In the genomic region with DNA sequence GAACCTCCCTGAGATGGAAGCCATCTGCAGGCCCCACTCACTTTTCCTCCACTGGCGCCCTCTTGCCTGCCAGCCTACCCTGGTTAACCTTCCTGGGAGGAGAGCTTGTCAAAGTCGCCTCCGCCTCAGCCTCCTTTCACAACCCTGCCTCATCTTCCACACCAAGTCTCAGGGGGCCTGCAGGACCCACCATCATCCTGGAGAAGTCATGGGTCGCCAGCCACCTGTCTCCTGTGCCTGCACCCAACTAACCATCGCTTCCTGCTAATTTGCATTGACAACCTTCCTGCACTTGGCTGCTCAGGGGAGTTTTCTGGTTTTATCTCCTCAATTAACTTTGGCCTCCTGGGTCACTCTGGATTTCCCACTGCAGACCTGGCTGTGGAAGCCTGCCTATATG, we compare ENCODE assay signal across 17 cellular contexts. TPM values are rescaled to one million over a fixed set of nuclear protein-coding genes. Genes with fewer than 3 reads are reported as not detected.
DNase-seq lines count a peak whose midpoint lies in the region; ATAC-seq, FAIRE-seq and TF ChIP-seq lines count a peak whose summit lies in the region.
"Had no signal": no experiment of that assay in that cellular context is flagged by ENCODE, and none has a peak within 500 bp of the region (broad histone marks: within the 10 kb centered on the region; RNA-seq: fewer than 3 reads in every experiment).

No MANE protein-coding gene starts in this region.

- 52 to 87% (median 70%) methylated on average over 5 of the region's 5 CpGs for WGBS in spleen, 5 donors

- H3K27ac ChIP-seq in spleen: peak overlapping the region in 5 of 8 donors; percentile 71 to 87 (median 80)
- no peak overlapping the region for H3K27ac ChIP-seq in kidney (ENCODE audit: low read depth in 2 of 2, low read length in 2 of 2)
- H3K27ac ChIP-seq: cardiac muscle cell, pancreas had no signal

- H3K27me3 ChIP-seq in spleen (replicated peaks in 1 of 7): no peaks in the 10 kb centered on the region
- H3K27me3 ChIP-seq: cardiac muscle cell, pancreas had no signal

- H3K36me3 ChIP-seq in spleen: no peaks in the 10 kb centered on the region
- H3K36me3 ChIP-seq in kidney (ENCODE audit: control insufficient read depth in 1 of 2, insufficient read depth in 2 of 2, low read length in 2 of 2): no peaks in the 10 kb centered on the region
- H3K36me3 ChIP-seq: cardiac muscle cell, pancreas had no signal

- FAIRE-seq in kidney (lab: Jason Lieb, UNC): no peak
- FAIRE-seq: pancreas had no signal

- H3K4me1 ChIP-seq in spleen: peaks cover 12 to 72% (median 38%) of the 10 kb centered on the region in 6 donors
- H3K4me1 ChIP-seq in kidney (ENCODE audit: control insufficient read depth in 1 of 2, insufficient read depth in 1 of 2, low read depth in 1 of 2, low read length in 2 of 2): no peaks in the 10 kb centered on the region
- H3K4me1 ChIP-seq: pancreas had no signal

- H3K4me3 ChIP-seq in spleen (peak overlapping the region in 1 of 8 donors; percentile 22), kidney (ENCODE audit: low read length in 2 of 2) (no peak overlapping the region)
- H3K4me3 ChIP-seq: cardiac muscle cell, pancreas had no signal

- DNase-seq in spleen: no peak
- no peak for DNase-seq in kidney
- no peak for DNase-seq in omental fat pad (ENCODE audit: low spot score)
- no peak for DNase-seq in cerebellum (ENCODE audit: low spot score)
- DNase-seq: activated CD4-positive, alpha-beta T cell treated with anti-CD3 and anti-CD28 coated beads for 48 hours; activated effector memory CD4-positive, alpha-beta T cell treated with Interleukin-2 at 50 U/mL for 16 hours; erythroblast; mesendoderm; NCI-H1105 treated with DMSO at 0.1 percent for 48 hours; NCI-H748 treated with DMSO at 0.1 percent for 48 hours; pancreas; stimulated activated naive CD8-positive, alpha-beta T cell treated with anti-CD3 and anti-CD28 coated beads, Interleukin-15, Interleukin-2, amounts not matched to agents 100 U/mL and 50 U/mL, for 24 hours; SW 1271 had no signal

- no peak for TF ChIP-seq POLR2A in spleen (IDR thresholded peaks at IDR 0.05)

- TF ChIP-seq CTCF in spleen (IDR thresholded peaks at IDR 0.05 in 8 of 11, conservative IDR thresholded peaks at IDR 0.05 in 3 of 11) (no peak), kidney (IDR thresholded peaks at IDR 0.05; ENCODE audit: borderline replicate concordance, extremely low read depth, insufficient read depth) (no peak), omental fat pad (IDR thresholded peaks at IDR 0.05) (no peak)

- H3K9ac ChIP-seq in kidney (ENCODE audit: low read length in 2 of 2): no peak overlapping the region

- ATAC-seq in GM18861 (IDR thresholded peaks at IDR 0.05; ENCODE audit: unreplicated experiment) (peak; percentile 26), GM21786 (IDR thresholded peaks at IDR 0.05; ENCODE audit: unreplicated experiment) (peak; percentile 25), HG03460 (IDR thresholded peaks at IDR 0.05; ENCODE audit: unreplicated experiment) (peak; percentile 39), omental fat pad (ENCODE audit: low FRiP score) (no peak)
- ATAC-seq: pancreas; stimulated activated naive CD8-positive, alpha-beta T cell treated with anti-CD3 and anti-CD28 coated beads, Interleukin-15, Interleukin-2, amounts not matched to agents 100 U/mL and 50 U/mL, for 24 hours had no signal

- intact Hi-C loops in spleen (cut with DNase I; ENCODE audit: low total_unique reads) (no loop called here), kidney (cut with DNase I) (no loop called here)

- H3K9me3 ChIP-seq in spleen (no peaks in the 10 kb centered on the region), kidney (ENCODE audit: control insufficient read depth in 1 of 2, low read length in 2 of 2) (no peaks in the 10 kb centered on the region)
- H3K9me3 ChIP-seq: pancreas had no signal

RNA-seq across cellular contexts. Expression of gene GRHPR, which starts 52.8 kb away (rescaled TPM):
- total RNA-seq in spleen: 100 to 1,000 TPM in 1 of 7 donors, 10 to 100 TPM in 6; 54.3 to 114 (median 68.4) TPM
- 10 to 100 TPM; 44.9 to 61.9 (median 53.5) TPM for polyA plus RNA-seq in spleen
- total RNA-seq in kidney: 101 TPM
- polyA plus RNA-seq in kidney (ENCODE audit: insufficient read depth, low read depth, low replicate concordance): 257 TPM
- 100 to 1,000 TPM in 3 of 4 donors, 10 to 100 TPM in 1; 92.8 to 162 (median 142) TPM for total RNA-seq in omental fat pad
- total RNA-seq in cerebellum: 50.3 TPM

Comparison
In these comparisons a context has a peak if more than half of its experiments do, and no peak if none do; other contexts are left out.
1. H3K27ac ChIP-seq: peak in spleen (5 of 8); none in kidney (0 of 2).